Comparison of ENCODE assay signal across 18 cellular contexts in the genomic region with DNA sequence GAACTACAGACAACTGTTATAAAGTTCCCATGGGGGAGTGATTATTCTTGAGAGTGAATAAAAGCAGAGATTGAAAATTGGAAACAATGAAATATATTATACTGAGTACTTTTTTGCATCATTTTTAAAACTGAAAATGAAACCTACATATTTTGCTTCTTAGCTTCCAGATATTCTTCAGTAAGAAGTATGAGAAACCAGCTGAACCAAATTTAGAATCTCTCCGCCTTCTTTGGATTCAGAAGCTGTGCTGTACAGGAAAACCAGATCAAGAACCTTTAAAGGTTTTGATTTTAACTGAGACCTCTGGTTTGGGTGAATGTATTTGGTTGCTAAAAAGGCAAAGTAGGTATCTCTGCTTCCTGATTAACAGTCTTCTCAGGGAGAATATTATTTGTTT.
DNase-seq lines count a peak whose midpoint lies in the region; ATAC-seq and TF ChIP-seq lines count a peak whose summit lies in the region.
"Had no signal": no experiment of that assay in that cellular context is flagged by ENCODE, and none has a peak within 500 bp of the region (broad histone marks: within the 10 kb centered on the region; RNA-seq: fewer than 3 reads in every experiment).

No MANE protein-coding gene starts in this region.

- no peak for TF ChIP-seq CTCF in activated CD8-positive, alpha-beta T cell treated with anti-CD3 and anti-CD28 coated beads for 36 hours (IDR thresholded peaks at IDR 0.05)
- TF ChIP-seq CTCF in fibroblast of the aortic adventitia (IDR thresholded peaks at IDR 0.05; ENCODE audit: insufficient read depth, low read length) (no peak), thoracic aorta (IDR thresholded peaks at IDR 0.05) (no peak)

- peaks cover 7 to 45% of the 10 kb centered on the region in 2 donors for H3K4me1 ChIP-seq in thoracic aorta (ENCODE audit: control insufficient read depth in 1 of 2, low read depth in 2 of 2)
- H3K4me1 ChIP-seq: prostate gland, upper lobe of left lung had no signal

- H3K36me3 Mint-ChIP-seq in activated T-cell treated with anti-CD3 and anti-CD28 coated beads, Interleukin-2, amount 50 U/mL, for 72 hours (ENCODE audit: insufficient read depth in 2 of 2), result no peaks in the 10 kb centered on the region
- peaks cover 2% of the 10 kb centered on the region for H3K36me3 Mint-ChIP-seq in activated CD8-positive, alpha-beta T cell treated with anti-CD3 and anti-CD28 coated beads for 36 hours (ENCODE audit: low read depth)
- H3K36me3 Mint-ChIP-seq: CD4-positive, alpha-beta memory T cell had no signal

- CTCF ChIA-PET in activated CD8-positive, alpha-beta T cell treated with anti-CD3 and anti-CD28 coated beads for 36 hours (lab: Charles Lee), result no interaction called here

- no peaks in the 10 kb centered on the region for H3K9me3 Mint-ChIP-seq in activated T-cell treated with anti-CD3 and anti-CD28 coated beads, Interleukin-2, amount 50 U/mL, for 72 hours
- peaks cover 5% of the 10 kb centered on the region for H3K9me3 Mint-ChIP-seq in activated CD8-positive, alpha-beta T cell treated with anti-CD3 and anti-CD28 coated beads for 36 hours
- H3K9me3 Mint-ChIP-seq: activated CD4-positive, alpha-beta memory T cell treated with anti-CD3 and anti-CD28 coated beads, Interleukin-2, amount 10 ng/mL, durations not matched to agents 7 days and 5 days had no signal

- peak overlapping the region; percentile 69 for H3K27ac Mint-ChIP-seq in activated T-cell treated with anti-CD3 and anti-CD28 coated beads, Interleukin-2, amount 50 U/mL, for 72 hours
- H3K27ac Mint-ChIP-seq in activated CD8-positive, alpha-beta T cell treated with anti-CD3 and anti-CD28 coated beads for 36 hours, result peak overlapping the region; percentile 30
- H3K27ac Mint-ChIP-seq: activated CD4-positive, alpha-beta memory T cell treated with anti-CD3 and anti-CD28 coated beads, Interleukin-2, amount 10 ng/mL, durations not matched to agents 7 days and 5 days; CD4-positive, alpha-beta memory T cell had no signal

- H3K27me3 Mint-ChIP-seq in activated T-cell treated with anti-CD3 and anti-CD28 coated beads, Interleukin-2, amount 50 U/mL, for 72 hours (ENCODE audit: low read depth), result no peaks in the 10 kb centered on the region
- H3K27me3 Mint-ChIP-seq in activated CD8-positive, alpha-beta T cell treated with anti-CD3 and anti-CD28 coated beads for 36 hours, result no peaks in the 10 kb centered on the region
- H3K27me3 Mint-ChIP-seq: activated CD4-positive, alpha-beta memory T cell treated with anti-CD3 and anti-CD28 coated beads, Interleukin-2, amount 10 ng/mL, durations not matched to agents 7 days and 5 days; CD4-positive, alpha-beta memory T cell; naive thymus-derived CD4-positive, alpha-beta T cell had no signal

- H3K9me3 ChIP-seq in thoracic aorta, result no peaks in the 10 kb centered on the region
- H3K9me3 ChIP-seq: prostate gland, upper lobe of left lung had no signal

- H3K4me3 Mint-ChIP-seq in activated T-cell treated with anti-CD3 and anti-CD28 coated beads, Interleukin-2, amount 50 U/mL, for 72 hours, result no peak overlapping the region
- no peak overlapping the region for H3K4me3 Mint-ChIP-seq in activated CD8-positive, alpha-beta T cell treated with anti-CD3 and anti-CD28 coated beads for 36 hours
- H3K4me3 Mint-ChIP-seq: activated CD4-positive, alpha-beta memory T cell treated with anti-CD3 and anti-CD28 coated beads, Interleukin-2, amount 10 ng/mL, durations not matched to agents 7 days and 5 days; CD4-positive, alpha-beta memory T cell had no signal

- POLR2A ChIA-PET in activated CD8-positive, alpha-beta T cell treated with anti-CD3 and anti-CD28 coated beads for 36 hours (lab: Charles Lee), result no interaction called here

- peaks cover 5% of the 10 kb centered on the region for H3K4me1 Mint-ChIP-seq in activated T-cell treated with anti-CD3 and anti-CD28 coated beads, Interleukin-2, amount 50 U/mL, for 72 hours (ENCODE audit: low read depth)
- H3K4me1 Mint-ChIP-seq in activated CD8-positive, alpha-beta T cell treated with anti-CD3 and anti-CD28 coated beads for 36 hours (ENCODE audit: low read depth), result peaks cover 3% of the 10 kb centered on the region
- H3K4me1 Mint-ChIP-seq: CD4-positive, alpha-beta memory T cell had no signal

- no peaks in the 10 kb centered on the region for H3K36me3 ChIP-seq in thoracic aorta
- H3K36me3 ChIP-seq: prostate gland, upper lobe of left lung had no signal

- DNase-seq in activated T-cell treated with anti-CD3 and anti-CD28 coated beads, Interleukin-2, amount 50 U/mL, for 72 hours, result no peak
- DNase-seq in activated T-cell treated with anti-CD3 and anti-CD28 coated beads for 4 hours (no peak), fibroblast of the aortic adventitia (ENCODE audit: low read depth) (peak; percentile 34), thoracic aorta (ENCODE audit: low spot score) (no peak), GDM1 (lab: John Stamatoyannopoulos, UW) (no peak), NCI-H748 treated with DMSO at 0.1 percent for 48 hours (lab: John Stamatoyannopoulos, UW) (no peak)
- no peak for DNase-seq in activated CD8-positive, alpha-beta T cell treated with anti-CD3 and anti-CD28 coated beads for 36 hours
- DNase-seq: activated CD4-positive, alpha-beta memory T cell treated with anti-CD3 and anti-CD28 coated beads, Interleukin-2, amount 10 ng/mL, durations not matched to agents 7 days and 5 days; CD4-positive, alpha-beta memory T cell; cortex of kidney; DMS79 treated with DMSO at 0.1 percent for 48 hours; naive thymus-derived CD4-positive, alpha-beta T cell; NCI-H524 treated with DMSO at 0.1 percent for 48 hours; T1000; upper lobe of left lung had no signal

- ATAC-seq in activated T-cell treated with anti-CD3 and anti-CD28 coated beads, Interleukin-2, amount 50 U/mL, for 72 hours (replicated peaks in 1 of 2), result no peak
- no peak for ATAC-seq in activated CD8-positive, alpha-beta T cell treated with anti-CD3 and anti-CD28 coated beads for 36 hours
- no peak for ATAC-seq in thoracic aorta (ENCODE audit: insufficient number of reproducible peaks, low FRiP score, low read depth)
- ATAC-seq in HG02973 (IDR thresholded peaks at IDR 0.05; ENCODE audit: unreplicated experiment), result no peak
- ATAC-seq: K562; naive thymus-derived CD4-positive, alpha-beta T cell had no signal

- no peaks in the 10 kb centered on the region for H3K27me3 ChIP-seq in thoracic aorta (replicated peaks; ENCODE audit: insufficient read depth)
- H3K27me3 ChIP-seq: upper lobe of left lung had no signal

- peak overlapping the region; percentile 57 to 96 for H3K27ac ChIP-seq in thoracic aorta
- H3K27ac ChIP-seq: prostate gland had no signal

- intact Hi-C loops in activated CD8-positive, alpha-beta T cell treated with anti-CD3 and anti-CD28 coated beads for 36 hours (cut with micrococcal nuclease), result no loop called here

- H3K4me3 ChIP-seq in fibroblast of the aortic adventitia (ENCODE audit: low read depth, low read length) (no peak overlapping the region), thoracic aorta (peak overlapping the region; percentile 74)
- H3K4me3 ChIP-seq: K562, prostate gland, upper lobe of left lung had no signal
